ENCODE assay signal across 35 cellular contexts in genomic region chr10:72855790-72856189, GRCh38. TPM values are rescaled to one million over a fixed set of nuclear protein-coding genes. Genes with fewer than 3 reads are reported as not detected.
"Had no signal": no experiment of that assay in that cellular context is flagged by ENCODE, and none has a peak within 500 bp of the region (broad histone marks: within the 10 kb centered on the region; RNA-seq: fewer than 3 reads in every experiment).

No MANE protein-coding gene starts in this region.

- H3K27me3 ChIP-seq: ascending aorta, cardiac muscle cell had no signal

- FAIRE-seq: bronchial epithelial cell, TTC549 had no signal

- H3K36me3 ChIP-seq: cardiac muscle cell, WERI-Rb-1 had no signal

- H3K4me1 ChIP-seq: ascending aorta had no signal

- H3K4me3 ChIP-seq: ascending aorta, cardiac muscle cell had no signal

- ATAC-seq: activated CD4-positive, alpha-beta T cell treated with anti-CD3 and anti-CD28 coated beads for 36 hours; activated CD4-positive, CD25-positive, alpha-beta regulatory T cell treated with anti-CD3 and anti-CD28 coated beads, Interleukin-2, amount 50 U/mL, for 24 hours; activated CD8-positive, alpha-beta memory T cell treated with anti-CD3 and anti-CD28 coated beads, Interleukin-2, amount 10 ng/mL, durations not matched to agents 7 days and 5 days; activated CD8-positive, alpha-beta T cell treated with anti-CD3 and anti-CD28 coated beads, Interleukin-2, amount 10 ng/mL, durations not matched to agents 7 days and 5 days; activated naive CD8-positive, alpha-beta T cell treated with anti-CD3 and anti-CD28 coated beads, Interleukin-2, amount 50 U/mL, for 24 hours; WTC11 had no signal

- H3K9me3 ChIP-seq: ascending aorta had no signal

- DNase-seq: activated CD4-positive, alpha-beta memory T cell treated with anti-CD3 and anti-CD28 coated beads, Interleukin-2, amount 10 ng/mL, durations not matched to agents 7 days and 5 days; activated CD4-positive, alpha-beta T cell treated with anti-CD3 and anti-CD28 coated beads for 1 hour; activated CD4-positive, alpha-beta T cell treated with anti-CD3 and anti-CD28 coated beads for 36 hours; activated CD4-positive, alpha-beta T cell treated with anti-CD3 and anti-CD28 coated beads for 48 hours; activated CD4-positive, alpha-beta T cell treated with anti-CD3 and anti-CD28 coated beads, Interleukin-2, amount 10 ng/mL, durations not matched to agents 7 days and 5 days; activated CD4-positive, alpha-beta T cell treated with anti-CD3 and anti-CD28 coated beads, Interleukin-2, amount 50 U/mL, for 48 hours; activated CD4-positive, CD25-positive, alpha-beta regulatory T cell; activated CD8-positive, alpha-beta memory T cell treated with anti-CD3 and anti-CD28 coated beads for 24 hours; activated CD8-positive, alpha-beta memory T cell treated with anti-CD3 and anti-CD28 coated beads, Interleukin-2, amount 10 ng/mL, durations not matched to agents 7 days and 5 days; activated CD8-positive, alpha-beta memory T cell treated with anti-CD3 and anti-CD28 coated beads, Interleukin-2, amount 50 U/mL, for 48 hours; activated CD8-positive, alpha-beta T cell treated with anti-CD3 and anti-CD28 coated beads, Interleukin-2, amount 10 ng/mL, durations not matched to agents 7 days and 5 days; activated effector memory CD4-positive, alpha-beta T cell treated with Interleukin-2 at 50 U/mL for 16 hours; activated gamma-delta T cell; activated naive CD4-positive, alpha-beta T cell treated with anti-CD3 and anti-CD28 coated beads, Interleukin-2, amount 10 ng/mL, durations not matched to agents 7 days and 5 days; activated naive CD4-positive, alpha-beta T cell treated with Interleukin-2 at 50 U/mL for 16 hours; activated naive CD8-positive, alpha-beta T cell treated with anti-CD3 and anti-CD28 coated beads, Interleukin-2, amount 10 ng/mL, durations not matched to agents 7 days and 5 days; activated naive CD8-positive, alpha-beta T cell treated with anti-CD3 and anti-CD28 coated beads, Interleukin-2, amount 50 U/mL, for 24 hours; activated T-cell treated with anti-CD3 and anti-CD28 coated beads, Interleukin-2, amount 50 U/mL, for 24 hours; activated T-cell treated with anti-CD3 and anti-CD28 coated beads, Interleukin-2, amount 50 U/mL, for 48 hours; amygdala; anterior cingulate cortex; caudate nucleus; cerebellar nuclear complex; T-helper 1 cell; T-helper 2 cell; T-helper 9 cell; WERI-Rb-1 had no signal

- H3K27ac ChIP-seq: ascending aorta, cardiac muscle cell, WERI-Rb-1 had no signal

RNA-seq across cellular contexts. Expression of gene OIT3, which starts 37.7 kb away (rescaled TPM):
- total RNA-seq: activated CD4-positive, alpha-beta memory T cell treated with anti-CD3 and anti-CD28 coated beads, Interleukin-2, amount 10 ng/mL, durations not matched to agents 7 days and 5 days; activated CD4-positive, alpha-beta T cell treated with anti-CD3 and anti-CD28 coated beads for 36 hours; activated CD4-positive, alpha-beta T cell treated with anti-CD3 and anti-CD28 coated beads, Interleukin-2, amount 10 ng/mL, durations not matched to agents 7 days and 5 days; activated CD8-positive, alpha-beta memory T cell treated with anti-CD3 and anti-CD28 coated beads, Interleukin-2, amount 10 ng/mL, durations not matched to agents 7 days and 5 days; activated CD8-positive, alpha-beta T cell treated with anti-CD3 and anti-CD28 coated beads, Interleukin-2, amount 10 ng/mL, durations not matched to agents 7 days and 5 days; activated naive CD8-positive, alpha-beta T cell treated with anti-CD3 and anti-CD28 coated beads, Interleukin-2, amount 10 ng/mL, durations not matched to agents 7 days and 5 days; activated T-helper 2 cell treated with anti-CD3 and anti-CD28 coated beads, Interferon-gamma antibody, Interleukin-2, Interleukin-4, amounts not matched to agents 10 μg/mL and 5 μg/mL and 100 μg/mL, durations not matched to agents 14 hours and 24 hours and 36 hours; ascending aorta; bronchial epithelial cell; WTC11 had no signal
- polyA plus RNA-seq: adipose tissue had no signal
